Comparison of ENCODE assay signal across 29 cellular contexts in genomic region chr2:68847751-68848150, GRCh38. TPM values are rescaled to one million over a fixed set of nuclear protein-coding genes. Genes with fewer than 3 reads are reported as not detected.
"Had no signal": no experiment of that assay in that cellular context is flagged by ENCODE, and none has a peak within 500 bp of the region (broad histone marks: within the 10 kb centered on the region; RNA-seq: fewer than 3 reads in every experiment).

No MANE protein-coding gene starts in this region.

- H3K27me3 ChIP-seq: gastrocnemius medialis, left lung, neutrophil, pancreas, sigmoid colon, tibial nerve, upper lobe of left lung, uterus had no signal

- H3K4me3 ChIP-seq: dorsolateral prefrontal cortex, gastrocnemius medialis, left lung, pancreas, sigmoid colon, skin epidermis, thoracic aorta, tibial nerve, upper lobe of left lung, uterus had no signal

- H3K4me1 ChIP-seq: gastrocnemius medialis, pancreas, sigmoid colon, tibial nerve, uterus had no signal

- FAIRE-seq: kidney, pancreas had no signal

- H3K36me3 ChIP-seq: gastrocnemius medialis, left lung, neutrophil, pancreas, sigmoid colon, thoracic aorta, tibial nerve, upper lobe of left lung, uterus had no signal

- ATAC-seq: gastrocnemius medialis; left lung; natural killer cell treated with Interleukin-12 subunit alpha and Interleukin-12 subunit beta and Interleukin-15 and Interleukin-18, amount 100 ng/mL, for 72 hours; pancreas; stimulated activated naive B cell treated with anti-CD40 and anti-IgM and Interleukin-4, amounts not matched to agents 10 μg/mL and 1 μg/mL and 100 μg/mL, for 72 hours had no signal

- H3K9me3 ChIP-seq: gastrocnemius medialis, left lung, neutrophil, pancreas, sigmoid colon, thoracic aorta, tibial nerve, upper lobe of left lung, uterus had no signal

- DNase-seq: cortex of kidney; effector CD4-positive, alpha-beta T cell; foreskin fibroblast; gastrocnemius medialis; head of caudate nucleus; kidney; left lung; mesenchymal stem cell; midbrain; naive B cell; pancreas; sigmoid colon; stimulated activated CD4-positive, alpha-beta T cell treated with anti-CD3 and anti-CD28 coated beads, Interleukin-15, amount 100 ng/mL, for 24 hours; stimulated activated CD4-positive, alpha-beta T cell treated with anti-CD3 and anti-CD28 coated beads, Interleukin-2, amount 100 ng/mL, for 48 hours; stimulated activated naive B cell treated with anti-CD40 and anti-IgM and Interleukin-4, amounts not matched to agents 10 μg/mL and 1 μg/mL and 100 μg/mL, for 72 hours; upper lobe of left lung; uterus had no signal

- H3K27ac ChIP-seq: dorsolateral prefrontal cortex, gastrocnemius medialis, left lung, neutrophil, pancreas, sigmoid colon, skin epidermis, thoracic aorta, tibial nerve, upper lobe of left lung, uterus had no signal

RNA-seq across cellular contexts. Expression of gene BMP10, which starts 23.4 kb away (rescaled TPM):
- total RNA-seq: dorsolateral prefrontal cortex; gastrocnemius medialis; glomerular endothelial cell; kidney; left lung; lung microvascular endothelial cell; natural killer cell treated with Interleukin-12 subunit alpha and Interleukin-12 subunit beta and Interleukin-15 and Interleukin-18, amount 100 ng/mL, for 72 hours; neural crest cell; omental fat pad; pancreas; progenitor cell of endocrine pancreas; sigmoid colon; thoracic aorta; tibial nerve; upper lobe of left lung; uterus had no signal
- polyA plus RNA-seq: esophagus, pancreas, sigmoid colon had no signal
